In the genomic region with DNA sequence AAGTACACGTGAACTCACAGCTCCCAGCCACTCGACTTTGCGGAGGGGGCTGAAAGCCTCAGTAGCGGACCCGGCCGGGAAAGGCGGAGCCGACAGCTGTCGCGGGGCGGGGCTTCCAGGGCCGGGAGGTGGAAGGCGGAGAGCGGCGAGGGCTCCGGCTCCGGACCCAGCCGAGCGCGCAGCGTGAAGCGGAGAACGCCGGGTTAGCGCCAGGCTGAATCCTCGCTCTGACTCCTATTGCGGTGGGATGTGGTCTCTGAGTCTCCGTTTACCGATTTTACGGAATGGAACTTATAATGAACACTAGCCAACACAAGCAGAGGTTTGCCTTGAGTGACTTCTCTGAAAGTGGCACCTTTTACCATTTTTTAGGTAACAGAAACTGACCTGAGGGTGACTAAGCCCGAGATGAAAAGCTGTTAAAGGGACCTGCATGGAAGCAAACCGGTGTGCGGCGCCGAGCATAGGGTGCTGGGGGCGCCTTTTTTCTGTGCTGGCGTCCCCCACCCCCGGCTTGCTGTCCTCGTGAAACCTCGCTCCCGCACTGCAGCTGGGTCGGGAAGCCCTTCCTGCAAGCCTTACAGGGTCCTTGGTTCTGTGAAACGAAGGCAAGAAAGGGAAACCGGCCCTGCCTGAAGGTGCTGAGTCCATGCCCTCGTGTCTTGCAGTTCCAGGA, we compare ENCODE assay signal across 9 cellular contexts.
A peak's percentile ranks its signal among the peaks of the same experiment; 100 is the strongest.
DNase-seq lines count a peak whose midpoint lies in the region; ATAC-seq and TF ChIP-seq lines count a peak whose summit lies in the region.
"Had no signal": no experiment of that assay in that cellular context is flagged by ENCODE, and none has a peak within 500 bp of the region (broad histone marks: within the 10 kb centered on the region; RNA-seq: fewer than 3 reads in every experiment).

No MANE protein-coding gene starts in this region.

- H3K27ac Mint-ChIP-seq in activated CD4-positive, alpha-beta T cell treated with anti-CD3 and anti-CD28 coated beads, Interleukin-2, amount 10 ng/mL, durations not matched to agents 24 days and 14 days: no peak overlapping the region
- no peak overlapping the region for H3K27ac Mint-ChIP-seq in activated T-helper 2 cell treated with anti-CD3 and anti-CD28 coated beads, Interferon-gamma antibody, Interleukin-2, Interleukin-4, amounts not matched to agents 10 μg/mL and 5 μg/mL and 100 μg/mL, durations not matched to agents 14 hours and 24 hours and 36 hours

- intact Hi-C loops in activated CD4-positive, alpha-beta T cell treated with anti-CD3 and anti-CD28 coated beads, Interleukin-2, amount 10 ng/mL, durations not matched to agents 24 days and 14 days (cut with micrococcal nuclease): no loop called here
- intact Hi-C loops in activated T-helper 2 cell treated with anti-CD3 and anti-CD28 coated beads, Interferon-gamma antibody, Interleukin-2, Interleukin-4, amounts not matched to agents 10 μg/mL and 5 μg/mL and 100 μg/mL, durations not matched to agents 14 hours and 24 hours and 36 hours (cut with micrococcal nuclease): no loop called here

- H3K4me3 Mint-ChIP-seq in activated CD4-positive, alpha-beta T cell treated with anti-CD3 and anti-CD28 coated beads, Interleukin-2, amount 10 ng/mL, durations not matched to agents 24 days and 14 days: peak overlapping the region; percentile 59
- no peak overlapping the region for H3K4me3 Mint-ChIP-seq in activated T-helper 2 cell treated with anti-CD3 and anti-CD28 coated beads, Interferon-gamma antibody, Interleukin-2, Interleukin-4, amounts not matched to agents 10 μg/mL and 5 μg/mL and 100 μg/mL, durations not matched to agents 14 hours and 24 hours and 36 hours (ENCODE audit: low read depth)

- peaks cover 4% of the 10 kb centered on the region for H3K4me1 Mint-ChIP-seq in activated CD4-positive, alpha-beta T cell treated with anti-CD3 and anti-CD28 coated beads, Interleukin-2, amount 10 ng/mL, durations not matched to agents 24 days and 14 days
- peaks cover 2% of the 10 kb centered on the region for H3K4me1 Mint-ChIP-seq in activated T-helper 2 cell treated with anti-CD3 and anti-CD28 coated beads, Interferon-gamma antibody, Interleukin-2, Interleukin-4, amounts not matched to agents 10 μg/mL and 5 μg/mL and 100 μg/mL, durations not matched to agents 14 hours and 24 hours and 36 hours (ENCODE audit: low read depth)

- no peaks in the 10 kb centered on the region for H3K9me3 ChIP-seq in BE2C
- no peaks in the 10 kb centered on the region for H3K9me3 ChIP-seq in HEK293 (ENCODE audit: control insufficient read depth, insufficient read depth, low read depth, low read length)

- CTCF ChIA-PET in HEK293 (lab: Yijun Ruan, JAX): interaction anchor here (0.6 kb wide), 2 partner anchors 10 to 551 kb away, joined by 3 read pairs; no protein-coding TSS in a partner anchor

- peaks cover 32% of the 10 kb centered on the region for H3K27me3 Mint-ChIP-seq in activated CD4-positive, alpha-beta T cell treated with anti-CD3 and anti-CD28 coated beads, Interleukin-2, amount 10 ng/mL, durations not matched to agents 24 days and 14 days
- H3K27me3 Mint-ChIP-seq in activated T-helper 2 cell treated with anti-CD3 and anti-CD28 coated beads, Interferon-gamma antibody, Interleukin-2, Interleukin-4, amounts not matched to agents 10 μg/mL and 5 μg/mL and 100 μg/mL, durations not matched to agents 14 hours and 24 hours and 36 hours (ENCODE audit: low read depth): peaks cover 20% of the 10 kb centered on the region

- H3K9me3 Mint-ChIP-seq in activated CD4-positive, alpha-beta T cell treated with anti-CD3 and anti-CD28 coated beads, Interleukin-2, amount 10 ng/mL, durations not matched to agents 24 days and 14 days: no peaks in the 10 kb centered on the region
- H3K9me3 Mint-ChIP-seq in activated T-helper 2 cell treated with anti-CD3 and anti-CD28 coated beads, Interferon-gamma antibody, Interleukin-2, Interleukin-4, amounts not matched to agents 10 μg/mL and 5 μg/mL and 100 μg/mL, durations not matched to agents 14 hours and 24 hours and 36 hours: no peaks in the 10 kb centered on the region

- POLR2A ChIA-PET in HEK293 (lab: Yijun Ruan, JAX): no interaction called here

- H3K36me3 ChIP-seq in BE2C (no peaks in the 10 kb centered on the region), HEK293 (ENCODE audit: control insufficient read depth in 2 of 2, insufficient read depth in 1 of 2, low read length in 2 of 2) (no peaks in the 10 kb centered on the region)

- no peaks in the 10 kb centered on the region for H3K4me1 ChIP-seq in BE2C
- no peaks in the 10 kb centered on the region for H3K4me1 ChIP-seq in HEK293 (ENCODE audit: control insufficient read depth, insufficient read depth, low read length)
- no peaks in the 10 kb centered on the region for H3K4me1 ChIP-seq in foreskin keratinocyte

- H3K27me3 ChIP-seq in BE2C (no peaks in the 10 kb centered on the region), foreskin keratinocyte (peaks cover 46% of the 10 kb centered on the region)

- TF ChIP-seq CTCF in BE2C (IDR thresholded peaks at IDR 0.05; ENCODE audit: low read depth, low read length) (no peak), HEK293 (tag by site-specific recombination; IDR thresholded peaks at IDR 0.05) (no peak), foreskin keratinocyte (conservative IDR thresholded peaks at IDR 0.05) (no peak)

- DNase-seq in BE2C (peak; percentile 23), foreskin keratinocyte (peak in 1 of 2 donors; percentile 37), non-pigmented ciliary epithelial cell (ENCODE audit: low read depth) (peak; percentile 3), AML-193 (lab: John Stamatoyannopoulos, UW) (no peak)
- peak; percentile 68 for DNase-seq in activated CD4-positive, alpha-beta T cell treated with anti-CD3 and anti-CD28 coated beads, Interleukin-2, amount 10 ng/mL, durations not matched to agents 24 days and 14 days
- no peak for DNase-seq in activated T-helper 2 cell treated with anti-CD3 and anti-CD28 coated beads, Interferon-gamma antibody, Interleukin-2, Interleukin-4, amounts not matched to agents 10 μg/mL and 5 μg/mL and 100 μg/mL, durations not matched to agents 14 hours and 24 hours and 36 hours (ENCODE audit: low spot score)

- H3K4me3 ChIP-seq in BE2C (ENCODE audit: low read depth, low read length) (0 out of 2 replicates have a peak overlapping the region, but pooled peaks have one; percentile 4), HEK293 (ENCODE audit: low read depth, low read length) (peak overlapping the region; percentile 44)

- ATAC-seq in foreskin keratinocyte (peak; percentile 92), HG03565 (IDR thresholded peaks at IDR 0.05; ENCODE audit: unreplicated experiment) (no peak)

- H3K36me3 Mint-ChIP-seq in activated CD4-positive, alpha-beta T cell treated with anti-CD3 and anti-CD28 coated beads, Interleukin-2, amount 10 ng/mL, durations not matched to agents 24 days and 14 days (ENCODE audit: low read depth): no peaks in the 10 kb centered on the region
- no peaks in the 10 kb centered on the region for H3K36me3 Mint-ChIP-seq in activated T-helper 2 cell treated with anti-CD3 and anti-CD28 coated beads, Interferon-gamma antibody, Interleukin-2, Interleukin-4, amounts not matched to agents 10 μg/mL and 5 μg/mL and 100 μg/mL, durations not matched to agents 14 hours and 24 hours and 36 hours (ENCODE audit: low read depth)

- H3K27ac ChIP-seq in HEK293 (ENCODE audit: extremely low read depth, low read depth, low read length): no peak overlapping the region
- no peak overlapping the region for H3K27ac ChIP-seq in foreskin keratinocyte
- H3K27ac ChIP-seq: epithelial cell of prostate had no signal

TF ChIP-seq in HEK293, 187 proteins besides CTCF, POLR2A, EP300 and RAD21 (continues in another document):
- peak; percentile 77 for TF ChIP-seq ZNF561 (tag by site-specific recombination; IDR thresholded peaks at IDR 0.05; ENCODE audit: borderline replicate concordance)
- no peak for TF ChIP-seq ZBTB8A (tag by site-specific recombination; IDR thresholded peaks at IDR 0.05)
- TF ChIP-seq ZNF600 (tag by site-specific recombination; IDR thresholded peaks at IDR 0.05): peak; percentile 57; the same call in 1 of the 2 replicates
- no peak for TF ChIP-seq ZNF639 (tag by site-specific recombination; IDR thresholded peaks at IDR 0.05)
- TF ChIP-seq ZNF629 (tag by site-specific recombination; IDR thresholded peaks at IDR 0.05): no peak
- peak; percentile 38 for TF ChIP-seq ZBTB26 (tag by site-specific recombination; optimal IDR thresholded peaks at IDR 0.05)
- no peak for TF ChIP-seq PATZ1 (tag by site-specific recombination; IDR thresholded peaks at IDR 0.05)

Comparison
In these comparisons a context has a peak if more than half of its experiments do, and no peak if none do; other contexts are left out.
1. DNase-seq: peak in BE2C (single experiment), activated CD4-positive, alpha-beta T cell treated with anti-CD3 and anti-CD28 coated beads, Interleukin-2, amount 10 ng/mL, durations not matched to agents 24 days and 14 days (single experiment) and non-pigmented ciliary epithelial cell (single experiment); none in activated T-helper 2 cell treated with anti-CD3 and anti-CD28 coated beads, Interferon-gamma antibody, Interleukin-2, Interleukin-4, amounts not matched to agents 10 μg/mL and 5 μg/mL and 100 μg/mL, durations not matched to agents 14 hours and 24 hours and 36 hours (single experiment) and AML-193 (0 of 2).